Comparison of ENCODE assay signal across 25 cellular contexts in genomic region chr2:218311543-218311884, GRCh38. TPM values are rescaled to one million over a fixed set of nuclear protein-coding genes. Genes with fewer than 3 reads are reported as not detected.
DNase-seq lines count a peak whose midpoint lies in the region; ATAC-seq and TF ChIP-seq lines count a peak whose summit lies in the region.
"Had no signal": no experiment of that assay in that cellular context is flagged by ENCODE, and none has a peak within 500 bp of the region (broad histone marks: within the 10 kb centered on the region; RNA-seq: fewer than 3 reads in every experiment).

No MANE protein-coding gene starts in this region.

- H3F3A ChIP-seq in SK-N-SH (replicated peaks; ENCODE audit: insufficient read depth) = no peaks in the 10 kb centered on the region

- no peak overlapping the region for H3K4me3 Mint-ChIP-seq in endodermal cell
- H3K4me3 Mint-ChIP-seq in naive thymus-derived CD4-positive, alpha-beta T cell = no peak overlapping the region
- H3K4me3 Mint-ChIP-seq: activated naive CD8-positive, alpha-beta T cell treated with anti-CD3 and anti-CD28 coated beads, Interleukin-2, amount 50 U/mL, for 24 hours; CD8-positive, alpha-beta T cell; T-helper 2 cell treated with Interferon-gamma antibody and Interleukin-4, amounts not matched to agents 5 μg/mL and 100 μg/mL, for 36 hours had no signal

- TF ChIP-seq POLR2A in IMR-90 (IDR thresholded peaks at IDR 0.05; ENCODE audit: low read depth, low read length) = no peak
- TF ChIP-seq POLR2A in transverse colon (IDR thresholded peaks at IDR 0.05) = peak; percentile 18

- POLR2A ChIA-PET in IMR-90 (lab: Charles Lee; ENCODE audit: unreplicated experiment) = no interaction called here
- POLR2A ChIA-PET in naive thymus-derived CD4-positive, alpha-beta T cell (lab: Charles Lee) = interaction anchor here (1.0 kb wide), 1 partner anchor 11 kb away, joined by 3 read pairs; no protein-coding TSS in a partner anchor
- POLR2A ChIA-PET in SK-N-SH (lab: Yijun Ruan, JAX) = no interaction called here

- H3K4me3 ChIP-seq in IMR-90 (ENCODE audit: insufficient read depth, low read depth, low read length) (no peak overlapping the region), endodermal cell (ENCODE audit: low read length) (no peak overlapping the region), transverse colon (no peak overlapping the region), SK-N-SH (ENCODE audit: low read depth in 2 of 2, low read length in 1 of 2) (no peak overlapping the region), foreskin fibroblast (ENCODE audit: low read depth in 1 of 2, low read length in 2 of 2) (no peak overlapping the region)
- H3K4me3 ChIP-seq in naive thymus-derived CD4-positive, alpha-beta T cell (ENCODE audit: low read length) = no peak overlapping the region
- H3K4me3 ChIP-seq: SK-N-MC had no signal

- H2BK120ac ChIP-seq in IMR-90 (ENCODE audit: low read depth, low read length) = no peak overlapping the region

- H3K23ac ChIP-seq in IMR-90 (ENCODE audit: low read depth, low read length) = no peak overlapping the region

- peaks cover 23% of the 10 kb centered on the region for H3K4me1 Mint-ChIP-seq in endodermal cell
- H3K4me1 Mint-ChIP-seq in naive thymus-derived CD4-positive, alpha-beta T cell = peaks cover 9 to 42% (median 32%) of the 10 kb centered on the region in 7 donors

- H2AK5ac ChIP-seq in IMR-90 (ENCODE audit: low read depth, low read length) = no peak overlapping the region

- WGBS in IMR-90 (ENCODE audit: extremely low coverage in 2 of 2, insufficient read length in 1 of 2), 2 experiments = no CpG with 5 or more reads among the region's 5 CpGs
- WGBS in endodermal cell (ENCODE audit: insufficient coverage in 1 of 2, insufficient read length in 1 of 2), 2 experiments = 80% methylated on average over 5 of the region's 5 CpGs; no CpG with 5 or more reads in 1 of the 2 experiments
- 20 to 68% methylated on average over 1 to 5 of the region's 5 CpGs for WGBS in transverse colon (ENCODE audit: low coverage in 1 of 2), 2 donors
- 81% methylated on average over 5 of the region's 5 CpGs for WGBS in SK-N-SH (ENCODE audit: low lambda C conversion rate)

- H3K79me2 ChIP-seq in SK-N-SH (ENCODE audit: insufficient read depth) = no peaks in the 10 kb centered on the region

- no peaks in the 10 kb centered on the region for H4K20me1 ChIP-seq in IMR-90 (ENCODE audit: insufficient read depth, low read length)
- no peaks in the 10 kb centered on the region for H4K20me1 ChIP-seq in SK-N-SH (ENCODE audit: insufficient read depth)

- H3K27me3 Mint-ChIP-seq in endodermal cell (ENCODE audit: insufficient read depth) = no peaks in the 10 kb centered on the region
- peaks cover 0 to 2% (median 0%) of the 10 kb centered on the region in 5 donors for H3K27me3 Mint-ChIP-seq in naive thymus-derived CD4-positive, alpha-beta T cell
- H3K27me3 Mint-ChIP-seq: activated naive CD8-positive, alpha-beta T cell treated with anti-CD3 and anti-CD28 coated beads, Interleukin-2, amount 50 U/mL, for 24 hours had no signal

- CTCF ChIA-PET in IMR-90 (lab: Yijun Ruan, JAX) = interaction anchor here (0.7 to 1.0 kb wide), 3 partner anchors 11 to 978 kb away, joined by 3 read pairs; no protein-coding TSS in a partner anchor
- CTCF ChIA-PET in naive thymus-derived CD4-positive, alpha-beta T cell (lab: Charles Lee) = no interaction called here
- CTCF ChIA-PET in SK-N-SH (lab: Yijun Ruan, JAX) = interaction anchor here (3.0 kb wide), 1 partner anchor 10 kb away, joined by 12 read pairs; no protein-coding TSS in a partner anchor

- H3K27me3 ChIP-seq in IMR-90 (ENCODE audit: control insufficient read depth, insufficient read depth, low read length) (no peaks in the 10 kb centered on the region; the same call in 1 of the 2 replicates), endodermal cell (ENCODE audit: control insufficient read depth, insufficient read depth, low read length, poor library complexity, severe bottlenecking) (no peaks in the 10 kb centered on the region), transverse colon (no peaks in the 10 kb centered on the region), SK-N-SH (ENCODE audit: insufficient read depth) (no peaks in the 10 kb centered on the region)
- no peaks in the 10 kb centered on the region for H3K27me3 ChIP-seq in naive thymus-derived CD4-positive, alpha-beta T cell (ENCODE audit: control insufficient read depth in 2 of 2, insufficient read depth in 2 of 2, low read length in 2 of 2)
- H3K27me3 ChIP-seq: brain microvascular endothelial cell had no signal

- H3K14ac ChIP-seq in IMR-90 (replicated peaks; ENCODE audit: low read depth, low read length) = no peak overlapping the region

- no peaks in the 10 kb centered on the region for H3K9me2 ChIP-seq in SK-N-SH

- no peaks in the 10 kb centered on the region for H3K9me1 ChIP-seq in IMR-90 (ENCODE audit: insufficient read depth, low read length)

- H3K9ac ChIP-seq in IMR-90 (ENCODE audit: low read depth, low read length) = no peak overlapping the region
- H3K9ac ChIP-seq in endodermal cell (ENCODE audit: extremely low read depth, low read length, poor library complexity, severe bottlenecking) = peak overlapping the region; percentile 18
- H3K9ac ChIP-seq in SK-N-SH = no peak overlapping the region
- H3K9ac ChIP-seq: KMS-11 had no signal

- H3K4me1 ChIP-seq in IMR-90 (ENCODE audit: control insufficient read depth, insufficient read depth, low read length) (peaks cover 6% of the 10 kb centered on the region; the same call in 1 of the 2 replicates), endodermal cell (ENCODE audit: control insufficient read depth, insufficient read depth, low read length) (no peaks in the 10 kb centered on the region), transverse colon (peaks cover 0 to 38% (median 17%) of the 10 kb centered on the region in 4 donors), SK-N-SH (ENCODE audit: control insufficient read depth in 1 of 2, insufficient read depth in 2 of 2, low read depth in 1 of 2, low read length in 1 of 2) (no peaks in the 10 kb centered on the region)
- peaks cover 7 to 9% of the 10 kb centered on the region in 2 donors for H3K4me1 ChIP-seq in naive thymus-derived CD4-positive, alpha-beta T cell (ENCODE audit: control insufficient read depth in 2 of 2, insufficient read depth in 2 of 2, low read length in 2 of 2)

- H2AK9ac ChIP-seq in IMR-90 (replicated peaks; ENCODE audit: low read depth, low read length, poor library complexity) = no peak overlapping the region

- H2AFZ ChIP-seq in IMR-90 (replicated peaks; ENCODE audit: low read length, poor library complexity) (peak overlapping the region; percentile 43), SK-N-SH (ENCODE audit: low read depth) (no peak overlapping the region)

- no peak overlapping the region for H3K4me2 ChIP-seq in IMR-90 (ENCODE audit: low read depth, low read length)
- no peak overlapping the region for H3K4me2 ChIP-seq in SK-N-SH
- H3K4me2 ChIP-seq: KMS-11 had no signal

- no peak overlapping the region for H2BK20ac ChIP-seq in IMR-90 (ENCODE audit: low read depth, low read length)

- H3K18ac ChIP-seq in IMR-90 (ENCODE audit: low read depth, low read length) = no peak overlapping the region

- no peaks in the 10 kb centered on the region for H3K9me3 Mint-ChIP-seq in endodermal cell
- H3K9me3 Mint-ChIP-seq in naive thymus-derived CD4-positive, alpha-beta T cell = peaks cover 0 to 2% (median 0%) of the 10 kb centered on the region in 11 donors
- H3K9me3 Mint-ChIP-seq: activated naive CD8-positive, alpha-beta T cell treated with anti-CD3 and anti-CD28 coated beads, Interleukin-2, amount 50 U/mL, for 24 hours; CD8-positive, alpha-beta T cell; T-helper 2 cell treated with Interferon-gamma antibody and Interleukin-4, amounts not matched to agents 5 μg/mL and 100 μg/mL, for 36 hours had no signal

- intact Hi-C loops in IMR-90 (cut with micrococcal nuclease) = no loop called here
- intact Hi-C loops in naive thymus-derived CD4-positive, alpha-beta T cell (cut with micrococcal nuclease) = no loop called here
- intact Hi-C loops in transverse colon (cut with DNase I; ENCODE audit: low total_unique reads) = no loop called here

- ATAC-seq in IMR-90 (ENCODE audit: low read depth) = no peak
- no peak for ATAC-seq in naive thymus-derived CD4-positive, alpha-beta T cell
- no peak for ATAC-seq in GM18873 (IDR thresholded peaks at IDR 0.05; ENCODE audit: low FRiP score, unreplicated experiment)
- ATAC-seq: activated naive CD8-positive, alpha-beta T cell treated with anti-CD3 and anti-CD28 coated beads, Interleukin-2, amount 50 U/mL, for 24 hours; CD8-positive, alpha-beta T cell had no signal

- no peaks in the 10 kb centered on the region for H3K9me3 ChIP-seq in IMR-90 (ENCODE audit: control insufficient read depth, insufficient read depth, low read length)
- no peaks in the 10 kb centered on the region for H3K9me3 ChIP-seq in endodermal cell (ENCODE audit: control insufficient read depth, low read length)
- no peaks in the 10 kb centered on the region for H3K9me3 ChIP-seq in naive thymus-derived CD4-positive, alpha-beta T cell (ENCODE audit: control insufficient read depth in 2 of 3, low read length in 3 of 3)
- H3K9me3 ChIP-seq in transverse colon = no peaks in the 10 kb centered on the region
- no peaks in the 10 kb centered on the region for H3K9me3 ChIP-seq in SK-N-SH

- no peak for TF ChIP-seq EP300 in transverse colon (IDR thresholded peaks at IDR 0.05; ENCODE audit: low read depth)
- no peak for TF ChIP-seq EP300 in SK-N-SH (IDR thresholded peaks at IDR 0.05; ENCODE audit: borderline replicate concordance in 1 of 2, low read depth in 1 of 2, low read length in 1 of 2)

- no peak overlapping the region for H4K5ac ChIP-seq in IMR-90 (ENCODE audit: low read depth, low read length)

- H3K27ac ChIP-seq in IMR-90 (ENCODE audit: insufficient read depth, low read length) (no peak overlapping the region), endodermal cell (ENCODE audit: low read depth, low read length) (peak overlapping the region; percentile 72), transverse colon (peak overlapping the region; percentile 75 to 85 (median 84)), SK-N-SH (ENCODE audit: low read depth in 2 of 2, low read length in 1 of 2) (no peak overlapping the region)
- no peak overlapping the region for H3K27ac ChIP-seq in naive thymus-derived CD4-positive, alpha-beta T cell (ENCODE audit: low read depth, low read length)
- H3K27ac ChIP-seq: brain microvascular endothelial cell, KMS-11, SK-N-MC, WERI-Rb-1 had no signal

- no peak overlapping the region for H2BK15ac ChIP-seq in IMR-90 (ENCODE audit: low read depth, low read length)

- H2BK5ac ChIP-seq in IMR-90 (ENCODE audit: low read depth, low read length, poor library complexity, severe bottlenecking) = no peak overlapping the region

- H3K27ac Mint-ChIP-seq in endodermal cell = peak overlapping the region; percentile 78
- H3K27ac Mint-ChIP-seq in naive thymus-derived CD4-positive, alpha-beta T cell = peak overlapping the region in 7 of 9 donors; percentile 18 to 88 (median 66)
- H3K27ac Mint-ChIP-seq: activated naive CD8-positive, alpha-beta T cell treated with anti-CD3 and anti-CD28 coated beads, Interleukin-2, amount 50 U/mL, for 24 hours; T-helper 2 cell treated with Interferon-gamma antibody and Interleukin-4, amounts not matched to agents 5 μg/mL and 100 μg/mL, for 36 hours had no signal

- no peaks in the 10 kb centered on the region for H3K36me3 Mint-ChIP-seq in endodermal cell (ENCODE audit: low read depth)
- H3K36me3 Mint-ChIP-seq in naive thymus-derived CD4-positive, alpha-beta T cell = peaks cover 0 to 5% (median 0%) of the 10 kb centered on the region in 5 donors
- H3K36me3 Mint-ChIP-seq: CD8-positive, alpha-beta T cell had no signal

- no peaks in the 10 kb centered on the region for H3K36me3 ChIP-seq in IMR-90 (ENCODE audit: control insufficient read depth, insufficient read depth, low read length)
- H3K36me3 ChIP-seq in endodermal cell (ENCODE audit: control insufficient read depth, insufficient read depth, low read length) = no peaks in the 10 kb centered on the region
- no peaks in the 10 kb centered on the region for H3K36me3 ChIP-seq in naive thymus-derived CD4-positive, alpha-beta T cell (ENCODE audit: control insufficient read depth in 2 of 3, insufficient read depth in 3 of 3, low read length in 3 of 3)
- no peaks in the 10 kb centered on the region for H3K36me3 ChIP-seq in transverse colon
- no peaks in the 10 kb centered on the region for H3K36me3 ChIP-seq in SK-N-SH (replicated peaks in 1 of 2; ENCODE audit: control insufficient read depth in 1 of 2, insufficient read depth in 2 of 2, low read length in 1 of 2)
- H3K36me3 ChIP-seq: brain microvascular endothelial cell, WERI-Rb-1 had no signal

- BruUV-seq in IMR-90 (replicated peaks; lab: Mats Ljungman, UMichigan) = no TSS peak

- H3K4ac ChIP-seq in IMR-90 (ENCODE audit: low read depth, low read length) = 0 out of 2 replicates have a peak overlapping the region, but pooled peaks have one; percentile 2

- H4K91ac ChIP-seq in IMR-90 (ENCODE audit: insufficient read depth, low read depth, low read length) = no peak overlapping the region

- no peak overlapping the region for H3K56ac ChIP-seq in IMR-90 (ENCODE audit: extremely low read depth, insufficient read depth, low read length)

- H4K8ac ChIP-seq in IMR-90 (ENCODE audit: low read depth in 2 of 2, low read length in 2 of 2) = no peak overlapping the region

- dilution Hi-C loops in IMR-90 (cut with HindIII; ENCODE audit: low sequenced_read_pairs, unreplicated experiment) = no loop called here

- no peak for TF ChIP-seq CTCF in IMR-90 (conservative IDR thresholded peaks at IDR 0.05; ENCODE audit: low read depth, low read length)
- no peak for TF ChIP-seq CTCF in endodermal cell (conservative IDR thresholded peaks at IDR 0.05)
- TF ChIP-seq CTCF in transverse colon (IDR thresholded peaks at IDR 0.05) = no peak
- no peak for TF ChIP-seq CTCF in SK-N-SH (IDR thresholded peaks at IDR 0.05)
- TF ChIP-seq CTCF in foreskin fibroblast (IDR thresholded peaks at IDR 0.05; ENCODE audit: low read depth, low read length) = no peak

- TF ChIP-seq RAD21 in IMR-90 (IDR thresholded peaks at IDR 0.05; ENCODE audit: low read length) = no peak
- TF ChIP-seq RAD21 in SK-N-SH (IDR thresholded peaks at IDR 0.05; ENCODE audit: low read length) = no peak

- in situ Hi-C loops in IMR-90 (cut with MboI; ENCODE audit: low sequenced_read_pairs) = loop anchor here (5.0 kb wide), 1 partner anchor 41 kb away; no protein-coding TSS in a partner anchor
- in situ Hi-C loops in transverse colon (cut with MboI; ENCODE audit: low pct_ligation_motif_present in 1 of 4, low pct_unique_long_range_greater_than_20kb in 1 of 4, low sequenced_read_pairs in 3 of 4) = no loop called here

- no peaks in the 10 kb centered on the region for H3K79me1 ChIP-seq in IMR-90 (ENCODE audit: low read depth in 1 of 2, low read length in 2 of 2)

- DNase-seq in IMR-90 = no peak
- peak; percentile 48 for DNase-seq in endodermal cell
- no peak for DNase-seq in naive thymus-derived CD4-positive, alpha-beta T cell
- DNase-seq in transverse colon = no peak
- DNase-seq in SK-N-SH = no peak
- no peak for DNase-seq in cerebellar nuclear complex (lab: John Stamatoyannopoulos, UW)
- no peak for DNase-seq in foreskin fibroblast
- DNase-seq: activated CD4-positive, alpha-beta T cell treated with anti-CD3 and anti-CD28 coated beads, Interleukin-2, amount 50 U/mL, for 4 hours; activated effector memory CD4-positive, alpha-beta T cell treated with Interleukin-2 at 50 U/mL for 16 hours; activated naive CD8-positive, alpha-beta T cell treated with anti-CD3 and anti-CD28 coated beads, Interleukin-2, amount 50 U/mL, for 24 hours; brain microvascular endothelial cell; CD8-positive, alpha-beta T cell; DMS53; GF-D8; head of caudate nucleus; NCI-H146; NCI-H524; nucleus accumbens; WERI-Rb-1 had no signal

RNA-seq across cellular contexts. Expression of gene TMBIM1, which starts 19.2 kb away (rescaled TPM):
- total RNA-seq in IMR-90 (2012; rRNA removed) = 78.6 and 102 TPM in 2 replicates
- polyA plus RNA-seq in IMR-90 (2012; rRNA removed) = 81.2 and 84.6 TPM in 2 replicates
- 29.3 and 57.5 TPM in 2 replicates for polyA plus RNA-seq in IMR-90 (2012; cell fraction: cytosol; rRNA removed)
- polyA plus RNA-seq in IMR-90 (2012; cell fraction: nucleus; rRNA removed; ENCODE audit: low replicate concordance) = 45.5 and 46.8 TPM in 2 replicates
- total RNA-seq in endodermal cell = 10 to 100 TPM; 50.7 to 53.8 TPM
- 22.4 TPM for polyA plus RNA-seq in endodermal cell (2013, experiment 1 of 2)
- polyA plus RNA-seq in endodermal cell (2013, experiment 2 of 2) = 17.2 TPM
- total RNA-seq in naive thymus-derived CD4-positive, alpha-beta T cell = 100 to 1,000 TPM in 2 of 5 experiments, 10 to 100 TPM in 3; 51.7 to 112 (median 83.8) TPM
- 100 to 1,000 TPM in 1 of 2 donors, 10 to 100 TPM in 1; 92.4 to 115 TPM for polyA plus RNA-seq in naive thymus-derived CD4-positive, alpha-beta T cell
- total RNA-seq in transverse colon = 100 to 1,000 TPM in 3 of 4 donors, 10 to 100 TPM in 1; 80.0 to 356 (median 200) TPM
- 7.3 and 7.8 TPM in 2 replicates for polyA plus RNA-seq in SK-N-SH (2012; rRNA removed)
- 4.4 and 6.8 TPM in 2 replicates for polyA plus RNA-seq in SK-N-SH (2012; cell fraction: cytosol; rRNA removed)
- polyA plus RNA-seq in SK-N-SH (2012; cell fraction: nucleus; rRNA removed) = 4.5 and 5.3 TPM in 2 replicates

RNA-seq across cellular contexts. Expression of gene PNKD, which starts 41.2 kb away (rescaled TPM):
- total RNA-seq in IMR-90 (2012; rRNA removed) = 19.2 and 22.2 TPM in 2 replicates
- polyA plus RNA-seq in IMR-90 (2012; rRNA removed) = 68.5 and 70.1 TPM in 2 replicates
- 86.1 and 87.9 TPM in 2 replicates for polyA plus RNA-seq in IMR-90 (2012; cell fraction: cytosol; rRNA removed)
- polyA plus RNA-seq in IMR-90 (2012; cell fraction: nucleus; rRNA removed; ENCODE audit: low replicate concordance) = 29.9 and 38.4 TPM in 2 replicates
- total RNA-seq in endodermal cell = 10 to 100 TPM; 33.9 to 39.6 TPM
- 46.6 TPM for polyA plus RNA-seq in endodermal cell (2013, experiment 1 of 2)
- polyA plus RNA-seq in endodermal cell (2013, experiment 2 of 2) = 42.6 TPM
- total RNA-seq in naive thymus-derived CD4-positive, alpha-beta T cell = 10 to 100 TPM; 18.5 to 38.4 (median 25.2) TPM
- 100 to 1,000 TPM in 1 of 2 donors, 10 to 100 TPM in 1; 92.2 to 108 TPM for polyA plus RNA-seq in naive thymus-derived CD4-positive, alpha-beta T cell
- 100 to 1,000 TPM in 2 of 4 donors, 10 to 100 TPM in 2; 14.3 to 111 (median 100) TPM for total RNA-seq in transverse colon
- 92.2 and 101 TPM in 2 replicates for polyA plus RNA-seq in SK-N-SH (2012; rRNA removed)
- polyA plus RNA-seq in SK-N-SH (2012; cell fraction: cytosol; rRNA removed) = 56.7 and 75.3 TPM in 2 replicates
- 57.8 and 74.7 TPM in 2 replicates for polyA plus RNA-seq in SK-N-SH (2012; cell fraction: nucleus; rRNA removed)

RNA-seq across cellular contexts. Expression of gene AAMP, which starts 41.6 kb away (rescaled TPM):
- total RNA-seq in IMR-90 (2012; rRNA removed) (112 and 118 TPM in 2 replicates), endodermal cell (10 to 100 TPM; 89.2 to 97.2 TPM), transverse colon (100 to 1,000 TPM in 3 of 4 donors, 10 to 100 TPM in 1; 96.9 to 466 (median 174) TPM)
- polyA plus RNA-seq in IMR-90 (2012; rRNA removed) (104 and 108 TPM in 2 replicates), SK-N-SH (2012; rRNA removed) (223 and 276 TPM in 2 replicates)
- polyA plus RNA-seq in IMR-90 (2012; cell fraction: cytosol; rRNA removed) = 132 and 175 TPM in 2 replicates
- polyA plus RNA-seq in IMR-90 (2012; cell fraction: nucleus; rRNA removed; ENCODE audit: low replicate concordance) = 140 and 213 TPM in 2 replicates
- 59.9 TPM for polyA plus RNA-seq in endodermal cell (2013, experiment 1 of 2)
- polyA plus RNA-seq in endodermal cell (2013, experiment 2 of 2) = 54.7 TPM
- 10 to 100 TPM; 54.1 to 67.0 (median 61.2) TPM for total RNA-seq in naive thymus-derived CD4-positive, alpha-beta T cell
- 100 to 1,000 TPM in 1 of 2 donors, 10 to 100 TPM in 1; 98.6 to 108 TPM for polyA plus RNA-seq in naive thymus-derived CD4-positive, alpha-beta T cell
- polyA plus RNA-seq in SK-N-SH (2012; cell fraction: cytosol; rRNA removed) = 191 and 203 TPM in 2 replicates
- 302 and 308 TPM in 2 replicates for polyA plus RNA-seq in SK-N-SH (2012; cell fraction: nucleus; rRNA removed)

RNA-seq across cellular contexts. Expression of gene CATIP, which starts 45.1 kb away (rescaled TPM):
- total RNA-seq in IMR-90 (2012; rRNA removed) (not detected in 2 replicates), endodermal cell (1 to 10 TPM in 1 of 2 donors, under 1 TPM in 1; 0.22 to 1.0 TPM), transverse colon (not detected)
- polyA plus RNA-seq in IMR-90 (2012; rRNA removed) (not detected in 2 replicates), SK-N-SH (2012; rRNA removed) (0.18 and 0.26 TPM in 2 replicates)
- not detected in 2 replicates for polyA plus RNA-seq in IMR-90 (2012; cell fraction: cytosol; rRNA removed)
- polyA plus RNA-seq in IMR-90 (2012; cell fraction: nucleus; rRNA removed; ENCODE audit: low replicate concordance) = not detected in 2 replicates
- polyA plus RNA-seq in endodermal cell (2013, experiment 1 of 2) = 0.46 TPM
- 0.46 TPM for polyA plus RNA-seq in endodermal cell (2013, experiment 2 of 2)
- total RNA-seq in naive thymus-derived CD4-positive, alpha-beta T cell = under 1 TPM in 1 of 5 experiments, not detected in 4; 0.49 TPM
- polyA plus RNA-seq in naive thymus-derived CD4-positive, alpha-beta T cell = not detected
- polyA plus RNA-seq in SK-N-SH (2012; cell fraction: cytosol; rRNA removed) = 0.08 and 0.12 TPM in 2 replicates
- 0.64 and 0.94 TPM in 2 replicates for polyA plus RNA-seq in SK-N-SH (2012; cell fraction: nucleus; rRNA removed)
- total RNA-seq: CD8-positive, alpha-beta T cell; left colon; RPMI7951 had no signal

RNA-seq across cellular contexts. Expression of gene GPBAR1, which starts 50.7 kb away (rescaled TPM):
- total RNA-seq in IMR-90 (2012; rRNA removed) = under 0.01 TPM in 1 of 2 replicates, not detected in the other
- polyA plus RNA-seq in IMR-90 (2012; rRNA removed) = 0.13 and 0.21 TPM in 2 replicates
- polyA plus RNA-seq in IMR-90 (2012; cell fraction: cytosol; rRNA removed) = 0.05 and 0.13 TPM in 2 replicates
- polyA plus RNA-seq in IMR-90 (2012; cell fraction: nucleus; rRNA removed; ENCODE audit: low replicate concordance) = 0.56 and 2.4 TPM in 2 replicates
- total RNA-seq in endodermal cell = under 1 TPM; 0.18 TPM
- 1.9 TPM for polyA plus RNA-seq in endodermal cell (2013, experiment 1 of 2)
- 1.2 TPM for polyA plus RNA-seq in endodermal cell (2013, experiment 2 of 2)
- total RNA-seq in naive thymus-derived CD4-positive, alpha-beta T cell = 10 to 100 TPM in 1 of 5 experiments, 1 to 10 TPM in 3, under 1 TPM in 1; 0.80 to 12.9 (median 1.9) TPM
- polyA plus RNA-seq in naive thymus-derived CD4-positive, alpha-beta T cell = under 1 TPM; 0.15 to 0.27 TPM
- total RNA-seq in transverse colon = 1 to 10 TPM in 2 of 4 donors, not detected in 2; 2.5 to 3.0 TPM
- polyA plus RNA-seq in SK-N-SH (2012; rRNA removed) = 0.08 and 0.13 TPM in 2 replicates
- polyA plus RNA-seq in SK-N-SH (2012; cell fraction: cytosol; rRNA removed) = 0.03 and 0.05 TPM in 2 replicates
- polyA plus RNA-seq in SK-N-SH (2012; cell fraction: nucleus; rRNA removed) = 0.38 and 0.50 TPM in 2 replicates

Comparison
In these comparisons a context has a peak if more than half of its experiments do, and no peak if none do; other contexts are left out.
1. H3K27ac ChIP-seq: peak in endodermal cell (single experiment) and transverse colon (4 of 4); none in IMR-90 (single experiment), naive thymus-derived CD4-positive, alpha-beta T cell (single experiment) and SK-N-SH (0 of 2).